Comparison of ENCODE assay signal across 10 cellular contexts in the genomic region with DNA sequence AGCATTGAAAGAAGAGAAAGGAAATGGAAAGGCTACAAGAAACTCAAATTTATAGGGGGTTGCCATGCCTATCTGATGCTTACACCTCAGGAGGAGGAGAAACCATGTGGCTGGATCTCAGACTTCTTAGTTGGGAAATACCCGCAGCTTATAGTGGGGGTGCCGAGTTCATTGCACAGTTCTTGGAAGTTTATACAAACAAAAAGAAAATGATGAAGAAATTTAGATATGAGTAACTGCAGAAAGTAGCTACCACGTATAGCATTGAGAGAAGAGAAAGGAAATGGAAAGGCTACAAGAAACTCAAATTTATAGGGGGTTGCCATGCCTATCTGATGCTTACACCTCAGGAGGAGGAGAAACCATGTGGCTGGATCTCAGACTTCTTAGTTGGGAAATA. TPM values are rescaled to one million over a fixed set of nuclear protein-coding genes. Genes with fewer than 3 reads are reported as not detected.
DNase-seq lines count a peak whose midpoint lies in the region; ATAC-seq, FAIRE-seq and TF ChIP-seq lines count a peak whose summit lies in the region.
"Not testable (repeated sequence)": the region's sequence is repeated elsewhere in the genome, so short reads cannot be mapped to it uniquely, and the experiment has no call there.
"Had no signal": no experiment of that assay in that cellular context is flagged by ENCODE, and none has a peak within 500 bp of the region (broad histone marks: within the 10 kb centered on the region; RNA-seq: fewer than 3 reads in every experiment).

No MANE protein-coding gene starts in this region.

- not testable (repeated sequence) for H3K9ac ChIP-seq in BLaER1 treated with 17β-estradiol and CSF1 and Interleukin-3, amounts not matched to agents 10 nM and 100 nM; IMR-90 (ENCODE audit: low read depth, low read length); GM12878 (ENCODE audit: control insufficient read depth, insufficient read depth, low read length)

- POLR2A ChIA-PET in IMR-90 (lab: Charles Lee; ENCODE audit: unreplicated experiment); GM12878 (lab: Charles Lee): not testable (repeated sequence)

- peak overlapping the region; percentile 64 for H3K27ac Mint-ChIP-seq in T-helper 1 cell treated with Interleukin-12 subunit alpha and Interleukin-12 subunit beta and Interleukin-4 antibody, amounts not matched to agents 30 μg/mL and 1 μg/mL, for 36 hours
- not testable (repeated sequence) for H3K27ac Mint-ChIP-seq in activated naive CD4-positive, alpha-beta T cell treated with anti-CD3 and anti-CD28 coated beads for 36 hours

- H4K91ac ChIP-seq in IMR-90 (ENCODE audit: insufficient read depth, low read depth, low read length) = not testable (repeated sequence)

- SMC1A ChIA-PET in GM12878 (lab: Charles Lee; ENCODE audit: uncharacterized antibody, unreplicated experiment) = interaction anchor here (0.9 to 4.6 kb wide), 5 partner anchors 12 to 64 kb away, joined by 3 to 38 read pairs (median 5); no protein-coding TSS in a partner anchor

- H3K9me3 ChIP-seq in BLaER1 treated with 17β-estradiol and CSF1 and Interleukin-3, amounts not matched to agents 10 nM and 100 nM (replicated peaks in 1 of 11); IMR-90 (ENCODE audit: control insufficient read depth, insufficient read depth, low read length); GM12878 (replicated peaks; ENCODE audit: control insufficient read depth, insufficient read depth, low read length): not testable (repeated sequence)

- peaks cover 12% of the 10 kb centered on the region for H3K9me3 Mint-ChIP-seq in T-helper 1 cell treated with Interleukin-12 subunit alpha and Interleukin-12 subunit beta and Interleukin-4 antibody, amounts not matched to agents 30 μg/mL and 1 μg/mL, for 36 hours
- H3K9me3 Mint-ChIP-seq in activated T-cell treated with anti-CD3 and anti-CD28 coated beads, Interleukin-2, amount 50 U/mL, for 4 hours; activated naive CD4-positive, alpha-beta T cell treated with anti-CD3 and anti-CD28 coated beads for 36 hours: not testable (repeated sequence)

- not testable (repeated sequence) for H3K4me3 Mint-ChIP-seq in T-helper 1 cell treated with Interleukin-12 subunit alpha and Interleukin-12 subunit beta and Interleukin-4 antibody, amounts not matched to agents 30 μg/mL and 1 μg/mL, for 36 hours; activated T-cell treated with anti-CD3 and anti-CD28 coated beads, Interleukin-2, amount 50 U/mL, for 4 hours; activated naive CD4-positive, alpha-beta T cell treated with anti-CD3 and anti-CD28 coated beads for 36 hours

- H3K4me1 Mint-ChIP-seq in T-helper 1 cell treated with Interleukin-12 subunit alpha and Interleukin-12 subunit beta and Interleukin-4 antibody, amounts not matched to agents 30 μg/mL and 1 μg/mL, for 36 hours (ENCODE audit: low read depth) = peaks cover 13% of the 10 kb centered on the region
- H3K4me1 Mint-ChIP-seq in activated T-cell treated with anti-CD3 and anti-CD28 coated beads, Interleukin-2, amount 50 U/mL, for 4 hours (ENCODE audit: low read depth) = peaks cover 45% of the 10 kb centered on the region
- peaks cover 58% of the 10 kb centered on the region for H3K4me1 Mint-ChIP-seq in activated naive CD4-positive, alpha-beta T cell treated with anti-CD3 and anti-CD28 coated beads for 36 hours (ENCODE audit: low read depth)

- WGBS in IMR-90 (ENCODE audit: extremely low coverage in 2 of 2, insufficient read length in 1 of 2), 2 experiments = no CpG with 5 or more reads among the region's 3 CpGs
- 0% methylated on average over 3 of the region's 3 CpGs for WGBS in GM12878 (ENCODE audit: insufficient coverage, insufficient replicate concordance, low lambda C conversion rate, missing lambda C conversion rate)

- not testable (repeated sequence) for H4K20me1 ChIP-seq in BLaER1 treated with 17β-estradiol and CSF1 and Interleukin-3, amounts not matched to agents 10 nM and 100 nM; IMR-90 (ENCODE audit: insufficient read depth, low read length); GM12878 (ENCODE audit: control insufficient read depth, insufficient read depth)

- peaks cover 48 to 95% (median 60%) of the 10 kb centered on the region in 10 experiments for H3K4me1 ChIP-seq in BLaER1 treated with 17β-estradiol and CSF1 and Interleukin-3, amounts not matched to agents 10 nM and 100 nM
- not testable (repeated sequence) for H3K4me1 ChIP-seq in IMR-90 (ENCODE audit: control insufficient read depth, insufficient read depth, low read length)
- peaks cover 45% of the 10 kb centered on the region for H3K4me1 ChIP-seq in GM12878 (ENCODE audit: control insufficient read depth, insufficient read depth, low read length)

- H3K36me3 Mint-ChIP-seq in T-helper 1 cell treated with Interleukin-12 subunit alpha and Interleukin-12 subunit beta and Interleukin-4 antibody, amounts not matched to agents 30 μg/mL and 1 μg/mL, for 36 hours (ENCODE audit: low read depth); activated T-cell treated with anti-CD3 and anti-CD28 coated beads, Interleukin-2, amount 50 U/mL, for 4 hours (ENCODE audit: insufficient read depth); activated naive CD4-positive, alpha-beta T cell treated with anti-CD3 and anti-CD28 coated beads for 36 hours (ENCODE audit: low read depth): not testable (repeated sequence)

- H3K36me3 ChIP-seq in BLaER1 treated with 17β-estradiol and CSF1 and Interleukin-3, amounts not matched to agents 10 nM and 100 nM; IMR-90 (ENCODE audit: control insufficient read depth, insufficient read depth, low read length); GM12878 (ENCODE audit: control insufficient read depth in 2 of 2, insufficient read depth in 2 of 2, low read length in 1 of 2): not testable (repeated sequence)

- TF ChIP-seq RAD21 in IMR-90 (IDR thresholded peaks at IDR 0.05; ENCODE audit: low read length); GM12878 (IDR thresholded peaks at IDR 0.05; ENCODE audit: insufficient read depth, low read depth, low read length): not testable (repeated sequence)

- H3K4me2 ChIP-seq in BLaER1 treated with 17β-estradiol and CSF1 and Interleukin-3, amounts not matched to agents 10 nM and 100 nM = peak overlapping the region in 8 of 11 experiments; percentile 84 to 96 (median 92); a peak in 13 of 22 replicates
- not testable (repeated sequence) for H3K4me2 ChIP-seq in IMR-90 (ENCODE audit: low read depth, low read length); GM12878 (ENCODE audit: control insufficient read depth, insufficient read depth)

- not testable (repeated sequence) for H4K5ac ChIP-seq in IMR-90 (ENCODE audit: low read depth, low read length)

- H3K79me2 ChIP-seq in GM12878 (ENCODE audit: control insufficient read depth, insufficient read depth, low read length) = not testable (repeated sequence)

- intact Hi-C loops in IMR-90 (cut with micrococcal nuclease) = not testable (repeated sequence)
- intact Hi-C loops in activated naive CD4-positive, alpha-beta T cell treated with anti-CD3 and anti-CD28 coated beads for 36 hours (cut with micrococcal nuclease) = loop anchor here (5.0 to 10.0 kb wide), 2 partner anchors 774 to 1981 kb away; no protein-coding TSS in a partner anchor
- intact Hi-C loops in GM12878 (cut with micrococcal nuclease; ENCODE audit: unreplicated experiment) = loop anchor here (10.0 kb wide), 2 partner anchors 541 to 1611 kb away; partner anchors contain the start of genes CD74 and GRPEL2

- H4K8ac ChIP-seq in IMR-90 (ENCODE audit: low read depth in 2 of 2, low read length in 2 of 2) = not testable (repeated sequence)

- peaks cover 13% of the 10 kb centered on the region for H3K9me1 ChIP-seq in IMR-90 (ENCODE audit: insufficient read depth, low read length)

- TF ChIP-seq CTCF in IMR-90 (conservative IDR thresholded peaks at IDR 0.05; ENCODE audit: low read depth, low read length); GM12878 (IDR thresholded peaks at IDR 0.05 in 2 of 3, conservative IDR thresholded peaks at IDR 0.05 in 1 of 3; ENCODE audit: control insufficient read depth in 2 of 3, extremely low read depth in 1 of 3, insufficient read depth in 1 of 3, low read depth in 3 of 3, low read length in 3 of 3): not testable (repeated sequence)

- H3K56ac ChIP-seq in IMR-90 (ENCODE audit: extremely low read depth, insufficient read depth, low read length) = not testable (repeated sequence)

- H3K14ac ChIP-seq in IMR-90 (replicated peaks; ENCODE audit: low read depth, low read length) = not testable (repeated sequence)

- H2AFZ ChIP-seq in IMR-90 (replicated peaks; ENCODE audit: low read length, poor library complexity); GM12878 (ENCODE audit: control insufficient read depth, low read depth, low read length): not testable (repeated sequence)

- ATAC-seq in IMR-90 (ENCODE audit: low read depth) = peak; percentile 44
- ATAC-seq in activated T-cell treated with anti-CD3 and anti-CD28 coated beads, Interleukin-2, amount 50 U/mL, for 4 hours = peak; percentile 44 to 71
- ATAC-seq in GM12878 = not testable (repeated sequence)
- peak; percentile 59 for ATAC-seq in stimulated activated naive CD8-positive, alpha-beta T cell treated with anti-CD3 and anti-CD28 coated beads, Interleukin-15, Interleukin-2, amounts not matched to agents 100 U/mL and 50 U/mL, for 24 hours

- not testable (repeated sequence) for TF ChIP-seq EP300 in GM12878 (IDR thresholded peaks at IDR 0.05; ENCODE audit: borderline replicate concordance in 1 of 2, control insufficient read depth in 1 of 2, low read depth in 2 of 2, low read length in 2 of 2)

- not testable (repeated sequence) for H3K27me3 Mint-ChIP-seq in T-helper 1 cell treated with Interleukin-12 subunit alpha and Interleukin-12 subunit beta and Interleukin-4 antibody, amounts not matched to agents 30 μg/mL and 1 μg/mL, for 36 hours (ENCODE audit: low read depth); activated T-cell treated with anti-CD3 and anti-CD28 coated beads, Interleukin-2, amount 50 U/mL, for 4 hours (ENCODE audit: low read depth)
- peaks cover 15% of the 10 kb centered on the region for H3K27me3 Mint-ChIP-seq in activated naive CD4-positive, alpha-beta T cell treated with anti-CD3 and anti-CD28 coated beads for 36 hours (ENCODE audit: low read depth)

- peak; percentile 80 for FAIRE-seq in GM12878 (lab: Jason Lieb, UNC)

- H2BK15ac ChIP-seq in IMR-90 (ENCODE audit: low read depth, low read length) = not testable (repeated sequence)

- not testable (repeated sequence) for TF ChIP-seq POLR2A in IMR-90 (IDR thresholded peaks at IDR 0.05; ENCODE audit: low read depth, low read length); GM12878 (IDR thresholded peaks at IDR 0.05; ENCODE audit: low read depth, low read length)

- DNase-seq in IMR-90; activated T-cell treated with anti-CD3 and anti-CD28 coated beads, Interleukin-2, amount 50 U/mL, for 4 hours; GM12878 (ENCODE audit: low read depth, low spot score); stimulated activated naive CD8-positive, alpha-beta T cell treated with anti-CD3 and anti-CD28 coated beads, Interleukin-15, Interleukin-2, amounts not matched to agents 100 U/mL and 50 U/mL, for 24 hours: not testable (repeated sequence)
- peak; percentile 28 to 42 for DNase-seq in activated CD4-positive, alpha-beta T cell treated with anti-CD3 and anti-CD28 coated beads, Interleukin-2, amount 50 U/mL, for 48 hours
- DNase-seq in activated naive CD4-positive, alpha-beta T cell treated with anti-CD3 and anti-CD28 coated beads for 36 hours = peak; percentile 57

- not testable (repeated sequence) for H3K27me3 ChIP-seq in BLaER1 treated with 17β-estradiol and CSF1 and Interleukin-3, amounts not matched to agents 10 nM and 100 nM; IMR-90 (ENCODE audit: control insufficient read depth, insufficient read depth, low read length); GM12878 (replicated peaks in 1 of 2; ENCODE audit: control insufficient read depth in 2 of 2, insufficient read depth in 2 of 2, low read length in 1 of 2)

- H3K4me3 ChIP-seq in BLaER1 treated with 17β-estradiol and CSF1 and Interleukin-3, amounts not matched to agents 10 nM and 100 nM; IMR-90 (ENCODE audit: insufficient read depth, low read depth, low read length); GM12878: not testable (repeated sequence)

- RAD21 ChIA-PET in GM12878 (lab: Charles Lee; ENCODE audit: unreplicated experiment) = not testable (repeated sequence)

- not testable (repeated sequence) for H2AK5ac ChIP-seq in IMR-90 (ENCODE audit: low read depth, low read length)

- CTCF ChIA-PET in IMR-90 (lab: Yijun Ruan, JAX); activated naive CD4-positive, alpha-beta T cell treated with anti-CD3 and anti-CD28 coated beads for 36 hours (lab: Charles Lee): not testable (repeated sequence)
- CTCF ChIA-PET in GM12878 (lab: Yijun Ruan, JAX) = interaction anchor here (1.5 to 3.5 kb wide), 3 partner anchors 9 to 69 kb away, joined by 3 to 19 read pairs (median 13); no protein-coding TSS in a partner anchor

- H3K4ac ChIP-seq in IMR-90 (ENCODE audit: low read depth, low read length) = not testable (repeated sequence)

- in situ Hi-C loops in IMR-90 (cut with MboI; ENCODE audit: low sequenced_read_pairs); GM12878 (cut with MboI): not testable (repeated sequence)

- not testable (repeated sequence) for H2AK9ac ChIP-seq in IMR-90 (replicated peaks; ENCODE audit: low read depth, low read length, poor library complexity)

- not testable (repeated sequence) for H2BK5ac ChIP-seq in IMR-90 (ENCODE audit: low read depth, low read length, poor library complexity, severe bottlenecking)

- H2BK20ac ChIP-seq in IMR-90 (ENCODE audit: low read depth, low read length) = not testable (repeated sequence)

- H3K79me1 ChIP-seq in IMR-90 (ENCODE audit: low read depth in 1 of 2, low read length in 2 of 2) = not testable (repeated sequence)

- dilution Hi-C loops in IMR-90 (cut with HindIII; ENCODE audit: low sequenced_read_pairs, unreplicated experiment) = not testable (repeated sequence)

- not testable (repeated sequence) for BruUV-seq in IMR-90 (replicated peaks; lab: Mats Ljungman, UMichigan); GM12878 (replicated peaks; lab: Mats Ljungman, UMichigan)

- not testable (repeated sequence) for H3K18ac ChIP-seq in IMR-90 (ENCODE audit: low read depth, low read length)

- not testable (repeated sequence) for H2BK120ac ChIP-seq in IMR-90 (ENCODE audit: low read depth, low read length)

- H3K23ac ChIP-seq in IMR-90 (ENCODE audit: low read depth, low read length) = not testable (repeated sequence)

- peak overlapping the region in 6 of 11 experiments; percentile 86 to 98 (median 97); a peak in 9 of 22 replicates for H3K27ac ChIP-seq in BLaER1 treated with 17β-estradiol and CSF1 and Interleukin-3, amounts not matched to agents 10 nM and 100 nM
- not testable (repeated sequence) for H3K27ac ChIP-seq in IMR-90 (ENCODE audit: insufficient read depth, low read length); GM12878 (ENCODE audit: control insufficient read depth, insufficient read depth)

RNA-seq across cellular contexts. Expression of gene ADRB2, which starts 23.0 kb away (rescaled TPM):
- total RNA-seq in IMR-90 (2012; rRNA removed) (3.4 and 4.4 TPM in 2 replicates), GM12878 (2014; rRNA removed) (0.16 and 0.34 TPM in 2 replicates), GM12878 (2014; rRNA removed; fragmentation: Illumina TruSeq; extraction: Trizol) (0.09 and 0.18 TPM in 2 replicates), GM12878 (2021) (0.11 and 0.18 TPM in 2 replicates)
- polyA plus RNA-seq in IMR-90 (2012; rRNA removed) (1.6 and 2.7 TPM in 2 replicates), GM12878 (2011; rRNA removed) (0.06 TPM in 1 of 2 replicates, not detected in the other), GM12878 (2014; fragmentation: Illumina TruSeq; extraction: Trizol) (0.08 and 0.18 TPM in 2 replicates), GM12878 (2014; fragmentation: Nextera tagmentation; extraction: Ambion mirVana) (under 1 TPM; 0.03 to 0.04 TPM), GM12878 (2014; rRNA removed) (0.15 and 0.24 TPM in 2 replicates), GM12878 (2016; fragmentation: Nextera tagmentation; extraction: Ambion mirVana) (under 1 TPM; 0.21 to 0.28 TPM)
- polyA plus RNA-seq in IMR-90 (2012; cell fraction: cytosol; rRNA removed) = 1.6 and 1.9 TPM in 2 replicates
- polyA plus RNA-seq in IMR-90 (2012; cell fraction: nucleus; rRNA removed; ENCODE audit: low replicate concordance) = 2.0 and 2.4 TPM in 2 replicates
- total RNA-seq in activated T-cell treated with anti-CD3 and anti-CD28 coated beads, Interleukin-2, amount 50 U/mL, for 4 hours = under 1 TPM; 0.18 to 0.54 (median 0.26) TPM
- total RNA-seq in activated naive CD4-positive, alpha-beta T cell treated with anti-CD3 and anti-CD28 coated beads for 36 hours = under 1 TPM; 0.21 to 0.32 TPM
- total RNA-seq in GM12878 (2013; cell fraction: nucleolus; rRNA removed) = 0.42 and 0.73 TPM in 2 replicates
- polyA plus RNA-seq in GM12878 (2011; ENCODE audit: low read depth) = not detected
- 0.06 and 0.08 TPM in 2 replicates for polyA plus RNA-seq in GM12878 (2011; cell fraction: cytosol; rRNA removed)
- polyA plus RNA-seq in GM12878 (2011; cell fraction: nucleus; rRNA removed) = 0.09 and 0.15 TPM in 2 replicates
- 0.07 TPM in 1 of 2 replicates, not detected in the other for polyA plus RNA-seq in GM12878 (2012)
- 0.29 and 0.46 TPM in 2 replicates for polyA minus RNA-seq in GM12878 (2011; rRNA and poly(A)+ RNA removed)
- not detected in 2 replicates for polyA minus RNA-seq in GM12878 (2011; cell fraction: cytosol; rRNA and poly(A)+ RNA removed)
- 0.60 and 0.77 TPM in 2 replicates for polyA minus RNA-seq in GM12878 (2011; cell fraction: nucleus; rRNA and poly(A)+ RNA removed)
- total RNA-seq: A673, Caco-2 had no signal
